ENCODE assay signal across 8 cellular contexts in the genomic region with DNA sequence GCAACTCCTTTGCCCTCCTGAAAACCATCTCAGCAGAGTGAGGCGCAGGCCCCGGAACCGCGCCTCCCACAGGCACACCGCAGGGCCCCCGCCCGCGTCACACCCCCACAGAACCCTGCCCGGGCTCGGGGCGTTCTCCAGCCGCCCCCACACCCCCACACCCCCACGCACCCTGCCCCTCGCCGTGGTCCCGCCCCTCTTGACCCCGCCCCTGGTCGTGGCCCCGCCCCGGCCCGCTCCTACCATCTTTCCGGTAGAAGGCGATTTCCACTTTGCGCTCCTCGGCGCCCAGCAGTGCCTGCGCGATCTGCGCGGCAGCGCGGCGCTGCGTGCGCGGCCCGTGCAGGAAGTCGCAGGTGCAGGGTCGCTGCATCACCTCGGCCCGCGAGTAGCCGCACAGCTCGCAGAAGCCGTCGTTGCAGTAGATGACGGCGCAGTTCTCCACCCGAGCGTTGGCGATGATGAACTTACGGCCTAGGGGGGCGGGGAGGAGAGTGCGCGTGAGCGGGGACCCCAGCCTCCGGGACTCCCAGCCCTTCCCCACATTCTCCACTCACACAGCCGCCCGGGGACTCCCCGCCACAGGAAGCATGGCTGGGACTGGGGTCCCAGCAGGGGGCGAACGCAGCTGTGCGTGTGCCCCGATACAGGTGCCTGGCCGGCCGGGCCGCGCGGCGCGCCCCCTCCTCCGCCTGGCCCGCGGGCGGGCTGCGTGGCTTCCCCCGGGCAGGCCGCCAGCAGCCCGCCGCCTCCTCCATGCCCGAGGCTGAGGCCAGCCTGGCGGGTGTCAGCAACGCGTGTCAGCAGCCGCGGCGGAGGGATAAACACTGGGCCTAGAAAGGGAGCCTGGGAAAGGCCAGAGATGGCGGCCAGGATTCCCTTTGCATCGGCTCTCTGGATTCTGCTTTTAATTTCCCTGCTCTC. TPM values are rescaled to one million over a fixed set of nuclear protein-coding genes. Genes with fewer than 3 reads are reported as not detected.
DNase-seq lines count a peak whose midpoint lies in the region; ATAC-seq and TF ChIP-seq lines count a peak whose summit lies in the region.

No MANE protein-coding gene starts in this region.

- in situ Hi-C loops in GM13977 (cut with MboI; ENCODE audit: low pct_unique_long_range_greater_than_20kb, low sequenced_read_pairs, unreplicated experiment), result no loop called here

- no peaks in the 10 kb centered on the region for H3K79me2 ChIP-seq in neural progenitor cell (ENCODE audit: low read depth)

- peak; percentile 86 for DNase-seq in GM13977 (ENCODE audit: low spot score)
- peak; percentile 59 for DNase-seq in NCI-H345 treated with DMSO at 0.1 percent for 48 hours (lab: John Stamatoyannopoulos, UW; ENCODE audit: unreplicated experiment)
- DNase-seq in activated CD8-positive, alpha-beta memory T cell treated with anti-CD3 and anti-CD28 coated beads, Interleukin-2, amount 50 U/mL, for 48 hours, result peak; percentile 86
- DNase-seq in neural progenitor cell (ENCODE audit: low spot score), result peak; percentile 71
- peak in 30 of 49 donors; percentile 19 to 85 (median 42) for DNase-seq in substantia nigra (lab: John Stamatoyannopoulos, UW)
- no peak for DNase-seq in NCI-H1694 (lab: John Stamatoyannopoulos, UW)

- H3K4me1 ChIP-seq in esophagus (ENCODE audit: control insufficient read depth in 2 of 2, insufficient read depth in 2 of 2, low read length in 1 of 2), result peaks cover 10 to 17% of the 10 kb centered on the region in 2 donors
- peaks cover 62% of the 10 kb centered on the region for H3K4me1 ChIP-seq in neural progenitor cell

- H3K36me3 ChIP-seq in esophagus (ENCODE audit: control insufficient read depth in 2 of 2, insufficient read depth in 2 of 2, low read length in 1 of 2) (no peaks in the 10 kb centered on the region), neural progenitor cell (no peaks in the 10 kb centered on the region)

- peak overlapping the region; percentile 85 for H3K4me3 Mint-ChIP-seq in neural progenitor cell

- peaks cover 35% of the 10 kb centered on the region for H3F3A ChIP-seq in neural progenitor cell (ENCODE audit: low read depth)

- peak overlapping the region; percentile 32 to 50 for H3K27ac ChIP-seq in esophagus (ENCODE audit: low read depth in 2 of 2, low read length in 1 of 2)
- H3K27ac ChIP-seq in neural progenitor cell, result no peak overlapping the region
- H3K27ac ChIP-seq in substantia nigra (ENCODE audit: low read depth, low read length, poor library complexity, severe bottlenecking), result peak overlapping the region; percentile 38

- peak overlapping the region; percentile 23 to 39 for H3K4me3 ChIP-seq in esophagus (ENCODE audit: low read depth in 1 of 2, low read length in 2 of 2)
- H3K4me3 ChIP-seq in neural progenitor cell, result peak overlapping the region; percentile 71

- no peak overlapping the region for H3K9ac ChIP-seq in neural progenitor cell

- no peaks in the 10 kb centered on the region for H3K9me3 Mint-ChIP-seq in neural progenitor cell

- peak overlapping the region; percentile 94 for H3K4me2 ChIP-seq in neural progenitor cell

- H3K27me3 ChIP-seq in esophagus (ENCODE audit: control insufficient read depth in 1 of 2, insufficient read depth in 2 of 2, low read length in 2 of 2), result peaks cover 0 to 3% of the 10 kb centered on the region in 2 donors
- H3K27me3 ChIP-seq in neural progenitor cell, result peaks cover 47% of the 10 kb centered on the region

- H3K36me3 Mint-ChIP-seq in neural progenitor cell, result peaks cover 2% of the 10 kb centered on the region

- H3K27me3 Mint-ChIP-seq in neural progenitor cell (ENCODE audit: insufficient read depth, low read depth), result peaks cover 20% of the 10 kb centered on the region

- H2AFZ ChIP-seq in neural progenitor cell (replicated peaks), result peak overlapping the region; percentile 97

- H3K9me3 ChIP-seq in esophagus (ENCODE audit: control insufficient read depth in 2 of 2, insufficient read depth in 1 of 2, low read depth in 1 of 2, low read length in 1 of 2) (no peaks in the 10 kb centered on the region), neural progenitor cell (ENCODE audit: low read depth) (no peaks in the 10 kb centered on the region)

- ATAC-seq in HG02763 (IDR thresholded peaks at IDR 0.05; ENCODE audit: unreplicated experiment), result peak; percentile 56

- H3K27ac Mint-ChIP-seq in neural progenitor cell, result no peak overlapping the region

- WGBS in esophagus, 2 donors, result 2 to 3% methylated on average over 83 to 89 of the region's 89 CpGs

- H4K20me1 ChIP-seq in neural progenitor cell (ENCODE audit: low read depth), result peaks cover 20% of the 10 kb centered on the region

- TF ChIP-seq CTCF in GM13977 (IDR thresholded peaks at IDR 0.05; ENCODE audit: extremely low read depth, insufficient read depth, missing control alignments) (peak; percentile 47), neural progenitor cell (IDR thresholded peaks at IDR 0.05) (peak; percentile 47)

- H3K4me1 Mint-ChIP-seq in neural progenitor cell, result peaks cover 54% of the 10 kb centered on the region

RNA-seq across cellular contexts. Expression of a gene that starts 3.4 kb away (rescaled TPM):
- polyA plus RNA-seq in esophagus, result 1 to 10 TPM in 1 of 2 donors, under 1 TPM in 1; 0.88 to 2.0 TPM
- total RNA-seq in neural progenitor cell (ENCODE audit: low replicate concordance), result 2.6 and 11.1 TPM in 2 replicates

RNA-seq across cellular contexts. Expression of a gene that starts 16.1 kb away (rescaled TPM):
- 1 to 10 TPM; 4.5 to 4.9 TPM for polyA plus RNA-seq in esophagus
- 1.3 and 11.0 TPM in 2 replicates for total RNA-seq in neural progenitor cell (ENCODE audit: low replicate concordance)

RNA-seq across cellular contexts. Expression of a gene that starts 49.6 kb away (rescaled TPM):
- polyA plus RNA-seq in esophagus, result 100 to 1,000 TPM in 1 of 2 donors, 10 to 100 TPM in 1; 36.0 to 143 TPM
- total RNA-seq in neural progenitor cell (ENCODE audit: low replicate concordance), result 0.43 and 1.8 TPM in 2 replicates

RNA-seq across cellular contexts. Expression of a gene that starts 53.5 kb away (rescaled TPM):
- 10 to 100 TPM; 24.0 to 27.6 TPM for polyA plus RNA-seq in esophagus
- 7.9 and 19.9 TPM in 2 replicates for total RNA-seq in neural progenitor cell (ENCODE audit: low replicate concordance)
